Comparison of ENCODE assay signal across 16 cellular contexts in the genomic region with DNA sequence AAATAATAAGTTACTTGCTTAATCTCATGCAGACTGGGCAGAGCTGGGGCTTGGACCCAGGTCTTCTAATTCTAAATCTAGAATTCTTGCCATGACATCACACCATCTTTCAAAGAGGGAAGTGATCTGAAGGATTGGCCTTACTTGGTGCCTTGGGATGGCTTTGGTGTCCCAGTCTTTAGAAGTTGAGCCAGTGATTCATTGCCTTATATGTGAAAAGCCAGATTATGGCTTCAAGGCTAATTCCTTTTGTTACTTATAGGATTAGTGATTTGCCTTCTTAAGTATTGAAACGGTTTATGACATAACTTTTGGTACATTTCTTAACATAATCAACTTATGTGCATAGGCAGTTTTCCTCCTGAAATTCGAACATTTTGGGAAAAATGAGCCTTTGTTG. TPM values are rescaled to one million over a fixed set of nuclear protein-coding genes. Genes with fewer than 3 reads are reported as not detected.
DNase-seq lines count a peak whose midpoint lies in the region; ATAC-seq and TF ChIP-seq lines count a peak whose summit lies in the region.
"Had no signal": no experiment of that assay in that cellular context is flagged by ENCODE, and none has a peak within 500 bp of the region (broad histone marks: within the 10 kb centered on the region; RNA-seq: fewer than 3 reads in every experiment).

No MANE protein-coding gene starts in this region.

- H3K4me1 ChIP-seq in OCI-LY7 (ENCODE audit: insufficient read depth, low read length, poor library complexity, severe bottlenecking) = peaks cover 3% of the 10 kb centered on the region

- H3K36me3 Mint-ChIP-seq in activated naive CD8-positive, alpha-beta T cell = peaks cover 2% of the 10 kb centered on the region
- H3K36me3 Mint-ChIP-seq in activated naive CD8-positive, alpha-beta T cell treated with anti-CD3 and anti-CD28 coated beads for 36 hours = peaks cover 19% of the 10 kb centered on the region

- peaks cover 73% of the 10 kb centered on the region for H3K36me3 ChIP-seq in OCI-LY7 (ENCODE audit: insufficient read depth, low read length)

- no peak for TF ChIP-seq CTCF in OCI-LY7 (conservative IDR thresholded peaks at IDR 0.05; ENCODE audit: low read length)

- H4K20me1 ChIP-seq in OCI-LY7 (ENCODE audit: insufficient read depth, low read length) = no peaks in the 10 kb centered on the region

- intact Hi-C loops in OCI-LY7 (cut with micrococcal nuclease; ENCODE audit: unreplicated experiment) = no loop called here

- ATAC-seq in GM19023 (IDR thresholded peaks at IDR 0.05; ENCODE audit: unreplicated experiment) = no peak
- ATAC-seq in GM18511 (IDR thresholded peaks at IDR 0.05; ENCODE audit: unreplicated experiment) = no peak
- ATAC-seq in HG03342 (IDR thresholded peaks at IDR 0.05; ENCODE audit: unreplicated experiment) = no peak
- ATAC-seq: Panc1, Right ventricle myocardium inferior had no signal

- TSS peak; percentile 9 for BruUV-seq in OCI-LY7 (replicated peaks; lab: Mats Ljungman, UMichigan)

- H3K27me3 Mint-ChIP-seq in activated naive CD8-positive, alpha-beta T cell = no peaks in the 10 kb centered on the region
- H3K27me3 Mint-ChIP-seq in activated naive CD8-positive, alpha-beta T cell treated with anti-CD3 and anti-CD28 coated beads for 36 hours = no peaks in the 10 kb centered on the region

- H3K27ac ChIP-seq in OCI-LY7 (ENCODE audit: low read depth, low read length, poor library complexity, severe bottlenecking) (no peak overlapping the region), caudate nucleus (ENCODE audit: low read depth, low read length) (peak overlapping the region; percentile 36)

- H3K9me3 Mint-ChIP-seq in activated naive CD8-positive, alpha-beta T cell (ENCODE audit: low read depth) = no peaks in the 10 kb centered on the region
- H3K9me3 Mint-ChIP-seq in activated naive CD8-positive, alpha-beta T cell treated with anti-CD3 and anti-CD28 coated beads for 36 hours = no peaks in the 10 kb centered on the region

- no peaks in the 10 kb centered on the region for H3K9me2 ChIP-seq in OCI-LY7 (ENCODE audit: insufficient read depth, low read length)
- H3K9me2 ChIP-seq: SK-N-SH had no signal

- H3K9me3 ChIP-seq in OCI-LY7 (ENCODE audit: low read length) = peaks cover 8% of the 10 kb centered on the region
- H3K9me3 ChIP-seq: MG63, SK-N-SH had no signal

- H3K4me3 Mint-ChIP-seq in activated naive CD8-positive, alpha-beta T cell = no peak overlapping the region
- H3K4me3 Mint-ChIP-seq in activated naive CD8-positive, alpha-beta T cell treated with anti-CD3 and anti-CD28 coated beads for 36 hours = no peak overlapping the region

- no peak for DNase-seq in activated naive CD8-positive, alpha-beta T cell treated with anti-CD3 and anti-CD28 coated beads for 36 hours
- no peak for DNase-seq in OCI-LY7 (ENCODE audit: low spot score)
- no peak for DNase-seq in caudate nucleus (lab: John Stamatoyannopoulos, UW)
- no peak for DNase-seq in NCI-H1436 (lab: John Stamatoyannopoulos, UW)
- DNase-seq: C1 segment of cervical spinal cord, MG63, NCI-H1930, NCI-H2171, NCI-H774, SK-N-SH had no signal

- no peak overlapping the region for H3K4me3 ChIP-seq in OCI-LY7 (ENCODE audit: low read depth, low read length, poor library complexity, severe bottlenecking)
- H3K4me3 ChIP-seq: MG63 had no signal

- POLR2A ChIA-PET in OCI-LY7 (lab: Charles Lee) = no interaction called here

- peaks cover 4% of the 10 kb centered on the region; the same call in 1 of the 2 replicates for H3K79me2 ChIP-seq in OCI-LY7 (ENCODE audit: insufficient read depth, low read depth, low read length)

- H3K4me1 Mint-ChIP-seq in activated naive CD8-positive, alpha-beta T cell (ENCODE audit: low read depth) = peaks cover 11% of the 10 kb centered on the region
- H3K4me1 Mint-ChIP-seq in activated naive CD8-positive, alpha-beta T cell treated with anti-CD3 and anti-CD28 coated beads for 36 hours = peaks cover 27% of the 10 kb centered on the region

- no peak overlapping the region for H2AFZ ChIP-seq in OCI-LY7 (ENCODE audit: low read length)

- H3K27ac Mint-ChIP-seq in activated naive CD8-positive, alpha-beta T cell = peak overlapping the region; percentile 28
- no peak overlapping the region for H3K27ac Mint-ChIP-seq in activated naive CD8-positive, alpha-beta T cell treated with anti-CD3 and anti-CD28 coated beads for 36 hours

- CTCF ChIA-PET in OCI-LY7 (lab: Charles Lee; ENCODE audit: unreplicated experiment) = no interaction called here

- H3K4me2 ChIP-seq in OCI-LY7 (ENCODE audit: low read length) = no peak overlapping the region
- H3K4me2 ChIP-seq: SK-N-SH had no signal

RNA-seq across cellular contexts. Expression of a gene that starts 14.9 kb away (rescaled TPM):
- 10 to 100 TPM; 17.1 to 17.4 TPM for total RNA-seq in activated naive CD8-positive, alpha-beta T cell treated with anti-CD3 and anti-CD28 coated beads for 36 hours
- 28.9 and 50.5 TPM in 2 replicates for total RNA-seq in OCI-LY7 (2014; rRNA removed; shearing (Covaris generic))
- total RNA-seq in OCI-LY7 (2022) = 22.3 and 27.7 TPM in 2 replicates
